9 cellular contexts compared by ENCODE assay signal in the genomic region with DNA sequence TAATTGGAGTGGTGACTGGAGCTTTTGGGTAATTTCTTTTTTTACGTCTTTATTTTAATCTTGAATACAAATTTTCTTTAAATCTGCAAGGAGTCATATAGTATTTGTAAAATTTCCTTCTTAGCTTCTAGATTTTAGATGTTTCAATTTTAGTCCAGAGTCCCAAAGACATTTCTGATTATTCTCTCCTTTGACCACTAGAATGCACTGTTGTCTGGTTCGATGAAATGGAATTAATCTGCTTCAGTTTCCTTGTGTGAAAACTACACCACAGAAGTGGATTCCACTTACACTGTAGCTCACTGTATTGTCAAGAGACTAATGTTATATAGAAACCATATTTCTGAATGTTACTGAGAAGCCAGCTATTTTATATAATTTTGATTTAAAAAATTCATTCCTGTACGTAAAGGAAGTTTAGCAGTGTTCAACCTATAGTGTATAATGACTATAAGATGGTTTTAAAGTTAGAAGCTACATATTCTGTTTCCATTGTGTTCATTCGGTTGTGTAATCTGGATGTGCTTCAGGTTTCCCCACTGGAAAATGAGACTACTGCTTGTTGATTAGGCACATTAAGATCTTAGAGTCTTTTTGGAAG. TPM values are rescaled to one million over a fixed set of nuclear protein-coding genes. Genes with fewer than 3 reads are reported as not detected.
A peak's percentile ranks its signal among the peaks of the same experiment; 100 is the strongest.
DNase-seq lines count a peak whose midpoint lies in the region; ATAC-seq and TF ChIP-seq lines count a peak whose summit lies in the region.
"Had no signal": no experiment of that assay in that cellular context is flagged by ENCODE, and none has a peak within 500 bp of the region (broad histone marks: within the 10 kb centered on the region; RNA-seq: fewer than 3 reads in every experiment).

No MANE protein-coding gene starts in this region.

- no peak overlapping the region for H3K27ac ChIP-seq in KMS-11
- H3K27ac ChIP-seq in spleen, result no peak overlapping the region
- H3K27ac ChIP-seq: BLaER1 had no signal

- DNase-seq in NCI-H1436 (lab: John Stamatoyannopoulos, UW), result peak; percentile 63
- DNase-seq in NCI-H1436 treated with DMSO at 0.1 percent for 48 hours (lab: John Stamatoyannopoulos, UW), result no peak
- peak; percentile 12 for DNase-seq in SK-N-DZ (ENCODE audit: low spot score)
- DNase-seq in foreskin fibroblast, result peak in 1 of 2 donors; percentile 63
- no peak for DNase-seq in spleen
- DNase-seq in stimulated activated CD4-positive, alpha-beta T cell treated with anti-CD3 and anti-CD28 coated beads, Interleukin-15, amount 100 ng/mL, for 24 hours, result no peak

- H3K36me3 ChIP-seq in KMS-11 (ENCODE audit: insufficient read depth) (no peaks in the 10 kb centered on the region), spleen (no peaks in the 10 kb centered on the region)
- H3K36me3 ChIP-seq: BLaER1 had no signal

- H3K9me3 ChIP-seq in spleen, result no peaks in the 10 kb centered on the region
- H3K9me3 ChIP-seq: BLaER1 had no signal

- H3K4me2 ChIP-seq in KMS-11, result no peak overlapping the region
- H3K4me2 ChIP-seq: BLaER1 had no signal

- TF ChIP-seq CTCF in KMS-11 (conservative IDR thresholded peaks at IDR 0.05; ENCODE audit: low read depth, low read length) (peak; percentile 72), foreskin fibroblast (IDR thresholded peaks at IDR 0.05; ENCODE audit: low read depth, low read length) (peak; percentile 54), spleen (IDR thresholded peaks at IDR 0.05 in 8 of 11, conservative IDR thresholded peaks at IDR 0.05 in 3 of 11) (peak in 10 of 11 experiments; percentile 15 to 63 (median 43))

- H3K9ac ChIP-seq in KMS-11, result no peak overlapping the region
- H3K9ac ChIP-seq: BLaER1 had no signal

- no peak overlapping the region for H3K4me3 ChIP-seq in KMS-11 (IDR thresholded peaks at IDR 0.05; ENCODE audit: insufficient read depth, low read depth, low read length)
- H3K4me3 ChIP-seq in foreskin fibroblast (ENCODE audit: low read depth in 1 of 2, low read length in 2 of 2), result no peak overlapping the region
- H3K4me3 ChIP-seq in spleen, result no peak overlapping the region
- H3K4me3 ChIP-seq: BLaER1 had no signal

- H3K4me1 ChIP-seq in KMS-11 (ENCODE audit: low read depth, poor library complexity, severe bottlenecking) (no peaks in the 10 kb centered on the region), spleen (peaks cover 0 to 2% (median 0%) of the 10 kb centered on the region in 6 donors)
- H3K4me1 ChIP-seq: BLaER1 had no signal

- ATAC-seq in GM21526 (IDR thresholded peaks at IDR 0.05; ENCODE audit: low FRiP score, unreplicated experiment), result no peak

- no peaks in the 10 kb centered on the region for H3K79me2 ChIP-seq in KMS-11 (ENCODE audit: insufficient read depth, low read depth)

- no peak for TF ChIP-seq POLR2A in spleen (IDR thresholded peaks at IDR 0.05)

- H3K27me3 ChIP-seq in KMS-11 (ENCODE audit: insufficient read depth, low read depth) (no peaks in the 10 kb centered on the region), spleen (replicated peaks in 1 of 7) (no peaks in the 10 kb centered on the region)
- H3K27me3 ChIP-seq: BLaER1 had no signal

- no peak overlapping the region for H2AFZ ChIP-seq in KMS-11 (ENCODE audit: low read depth)

- H4K20me1 ChIP-seq in KMS-11 (ENCODE audit: insufficient read depth), result no peaks in the 10 kb centered on the region
- H4K20me1 ChIP-seq: BLaER1 had no signal

- 57 to 65% (median 58%) methylated on average over 4 of the region's 4 CpGs for WGBS in spleen, 5 donors

- intact Hi-C loops in spleen (cut with DNase I; ENCODE audit: low total_unique reads), result loop anchor here (10.0 kb wide), 1 partner anchor 70 kb away; no protein-coding TSS in a partner anchor

RNA-seq across cellular contexts. Expression of a gene that starts 6.1 kb away (rescaled TPM):
- not detected in 2 replicates for polyA plus RNA-seq in SK-N-DZ (2014; cell fraction: cytosol; rRNA removed)
- not detected in 2 replicates for polyA plus RNA-seq in SK-N-DZ (2014; cell fraction: nucleus; rRNA removed)
- 10 to 100 TPM in 2 of 7 donors, 1 to 10 TPM in 5; 3.0 to 14.2 (median 5.3) TPM for total RNA-seq in spleen
- 1 to 10 TPM; 2.6 to 5.1 (median 2.9) TPM for polyA plus RNA-seq in spleen

Comparison
In these comparisons a context has a peak if more than half of its experiments do, and no peak if none do; other contexts are left out.
1. DNase-seq: peak in NCI-H1436 (single experiment) and SK-N-DZ (single experiment); none in NCI-H1436 treated with DMSO at 0.1 percent for 48 hours (single experiment), spleen (single experiment) and stimulated activated CD4-positive, alpha-beta T cell treated with anti-CD3 and anti-CD28 coated beads, Interleukin-15, amount 100 ng/mL, for 24 hours (single experiment).
2. Peak in every context shown above with its lines, with median percentiles within 50 percentile points of each other: CTCF ChIP-seq.